2 cellular contexts compared by ENCODE assay signal in the genomic region with DNA sequence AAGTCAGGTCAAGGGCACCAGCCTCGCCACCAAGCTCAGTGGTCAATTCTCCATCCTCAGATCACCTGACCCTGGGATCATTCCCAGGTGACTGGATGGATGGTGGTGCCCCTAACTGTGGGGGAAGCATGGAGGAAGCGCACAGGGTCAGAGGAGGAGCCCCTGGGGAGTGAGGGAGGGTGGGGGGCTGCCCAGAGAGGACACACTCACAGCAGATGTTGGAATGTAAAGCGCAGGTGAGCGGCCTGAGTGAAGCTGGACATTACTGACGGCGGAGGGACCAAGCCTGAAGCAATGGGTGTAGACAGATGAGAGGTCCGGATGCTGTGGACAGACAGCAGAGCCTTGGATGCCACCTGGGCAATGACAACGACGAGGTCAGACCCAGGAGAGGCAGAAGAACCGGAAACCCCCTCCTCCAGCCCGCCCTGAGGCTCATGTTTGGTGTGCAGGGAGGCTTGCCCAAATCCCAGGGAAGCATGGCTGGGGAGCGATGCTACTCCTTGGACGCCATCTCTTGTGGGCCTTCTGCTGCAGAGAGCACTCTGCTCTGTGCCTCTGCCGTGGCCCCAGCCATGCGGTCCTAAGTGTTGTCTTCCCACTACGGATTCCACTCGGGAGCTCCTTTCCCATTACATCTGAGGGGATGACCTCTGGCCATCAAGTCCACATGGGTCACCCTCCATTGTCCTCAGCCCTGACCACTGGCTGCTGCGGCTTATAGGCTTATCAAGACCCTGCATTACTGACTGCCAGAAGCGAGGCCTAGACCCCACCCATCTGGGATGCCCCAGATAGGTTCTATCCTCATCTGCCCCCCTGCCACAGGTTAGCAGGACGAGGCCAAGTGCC.
TF ChIP-seq lines count a peak whose summit lies in the region.

No MANE protein-coding gene starts in this region.

TF ChIP-seq in IMR-90, 13 proteins besides CTCF, POLR2A, EP300 and RAD21:
- TF ChIP-seq RCOR1 (IDR thresholded peaks at IDR 0.05; ENCODE audit: insufficient replicate concordance, low read length) (no peak), SMC3 (IDR thresholded peaks at IDR 0.05; ENCODE audit: low read depth, low read length) (no peak), MXI1 (IDR thresholded peaks at IDR 0.05; ENCODE audit: borderline replicate concordance, low read depth, low read length) (no peak), MAFK (IDR thresholded peaks at IDR 0.05; ENCODE audit: low read depth, low read length) (no peak), NFE2L2 (IDR thresholded peaks at IDR 0.05; ENCODE audit: low read depth, low read length) (no peak), MAZ (IDR thresholded peaks at IDR 0.05; ENCODE audit: borderline replicate concordance, low read depth, low read length) (no peak), CHD1 (IDR thresholded peaks at IDR 0.05; ENCODE audit: low read depth, low read length) (no peak), CEBPB (IDR thresholded peaks at IDR 0.05; ENCODE audit: low read depth, low read length) (no peak), BHLHE40 (IDR thresholded peaks at IDR 0.05; ENCODE audit: low read depth, low read length) (no peak), FOS (IDR thresholded peaks at IDR 0.05; ENCODE audit: low read depth, low read length) (no peak), RFX5 (IDR thresholded peaks at IDR 0.05; ENCODE audit: low read depth, low read length) (no peak)
- TF ChIP-seq, protein P1, sequence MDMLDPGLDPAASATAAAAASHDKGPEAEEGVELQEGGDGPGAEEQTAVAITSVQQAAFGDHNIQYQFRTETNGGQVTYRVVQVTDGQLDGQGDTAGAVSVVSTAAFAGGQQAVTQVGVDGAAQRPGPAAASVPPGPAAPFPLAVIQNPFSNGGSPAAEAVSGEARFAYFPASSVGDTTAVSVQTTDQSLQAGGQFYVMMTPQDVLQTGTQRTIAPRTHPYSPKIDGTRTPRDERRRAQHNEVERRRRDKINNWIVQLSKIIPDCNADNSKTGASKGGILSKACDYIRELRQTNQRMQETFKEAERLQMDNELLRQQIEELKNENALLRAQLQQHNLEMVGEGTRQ (IDR thresholded peaks at IDR 0.05; ENCODE audit: low read depth, low read length): no peak
- TF ChIP-seq, protein P2, sequence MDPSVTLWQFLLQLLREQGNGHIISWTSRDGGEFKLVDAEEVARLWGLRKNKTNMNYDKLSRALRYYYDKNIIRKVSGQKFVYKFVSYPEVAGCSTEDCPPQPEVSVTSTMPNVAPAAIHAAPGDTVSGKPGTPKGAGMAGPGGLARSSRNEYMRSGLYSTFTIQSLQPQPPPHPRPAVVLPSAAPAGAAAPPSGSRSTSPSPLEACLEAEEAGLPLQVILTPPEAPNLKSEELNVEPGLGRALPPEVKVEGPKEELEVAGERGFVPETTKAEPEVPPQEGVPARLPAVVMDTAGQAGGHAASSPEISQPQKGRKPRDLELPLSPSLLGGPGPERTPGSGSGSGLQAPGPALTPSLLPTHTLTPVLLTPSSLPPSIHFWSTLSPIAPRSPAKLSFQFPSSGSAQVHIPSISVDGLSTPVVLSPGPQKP (IDR thresholded peaks at IDR 0.05; ENCODE audit: borderline replicate concordance, low read depth, low read length): no peak

TF ChIP-seq in WTC11, 78 proteins besides CTCF, POLR2A, EP300 and RAD21:
- TF ChIP-seq ZNF121 (CRISPR knock-in tag; IDR thresholded peaks at IDR 0.05) (no peak), NR2C2 (CRISPR knock-in tag; IDR thresholded peaks at IDR 0.05) (no peak), SMAD4 (CRISPR knock-in tag; IDR thresholded peaks at IDR 0.05) (no peak), ZNF232 (CRISPR knock-in tag; IDR thresholded peaks at IDR 0.05) (no peak), NFE2L1 (CRISPR knock-in tag; IDR thresholded peaks at IDR 0.05) (no peak), NR3C1 (CRISPR knock-in tag; conservative IDR thresholded peaks at IDR 0.05; ENCODE audit: low read depth) (no peak), KAT7 (CRISPR knock-in tag; IDR thresholded peaks at IDR 0.05; ENCODE audit: borderline replicate concordance) (no peak), GTF2I (CRISPR knock-in tag; conservative IDR thresholded peaks at IDR 0.05) (no peak)
- TF ChIP-seq, protein P3, sequence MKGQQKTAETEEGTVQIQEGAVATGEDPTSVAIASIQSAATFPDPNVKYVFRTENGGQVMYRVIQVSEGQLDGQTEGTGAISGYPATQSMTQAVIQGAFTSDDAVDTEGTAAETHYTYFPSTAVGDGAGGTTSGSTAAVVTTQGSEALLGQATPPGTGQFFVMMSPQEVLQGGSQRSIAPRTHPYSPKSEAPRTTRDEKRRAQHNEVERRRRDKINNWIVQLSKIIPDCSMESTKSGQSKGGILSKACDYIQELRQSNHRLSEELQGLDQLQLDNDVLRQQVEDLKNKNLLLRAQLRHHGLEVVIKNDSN (CRISPR knock-in tag; IDR thresholded peaks at IDR 0.05): no peak
- TF ChIP-seq, protein P4, sequence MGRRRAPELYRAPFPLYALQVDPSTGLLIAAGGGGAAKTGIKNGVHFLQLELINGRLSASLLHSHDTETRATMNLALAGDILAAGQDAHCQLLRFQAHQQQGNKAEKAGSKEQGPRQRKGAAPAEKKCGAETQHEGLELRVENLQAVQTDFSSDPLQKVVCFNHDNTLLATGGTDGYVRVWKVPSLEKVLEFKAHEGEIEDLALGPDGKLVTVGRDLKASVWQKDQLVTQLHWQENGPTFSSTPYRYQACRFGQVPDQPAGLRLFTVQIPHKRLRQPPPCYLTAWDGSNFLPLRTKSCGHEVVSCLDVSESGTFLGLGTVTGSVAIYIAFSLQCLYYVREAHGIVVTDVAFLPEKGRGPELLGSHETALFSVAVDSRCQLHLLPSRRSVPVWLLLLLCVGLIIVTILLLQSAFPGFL (CRISPR knock-in tag; IDR thresholded peaks at IDR 0.05; ENCODE audit: borderline replicate concordance): no peak
- TF ChIP-seq, protein P5, sequence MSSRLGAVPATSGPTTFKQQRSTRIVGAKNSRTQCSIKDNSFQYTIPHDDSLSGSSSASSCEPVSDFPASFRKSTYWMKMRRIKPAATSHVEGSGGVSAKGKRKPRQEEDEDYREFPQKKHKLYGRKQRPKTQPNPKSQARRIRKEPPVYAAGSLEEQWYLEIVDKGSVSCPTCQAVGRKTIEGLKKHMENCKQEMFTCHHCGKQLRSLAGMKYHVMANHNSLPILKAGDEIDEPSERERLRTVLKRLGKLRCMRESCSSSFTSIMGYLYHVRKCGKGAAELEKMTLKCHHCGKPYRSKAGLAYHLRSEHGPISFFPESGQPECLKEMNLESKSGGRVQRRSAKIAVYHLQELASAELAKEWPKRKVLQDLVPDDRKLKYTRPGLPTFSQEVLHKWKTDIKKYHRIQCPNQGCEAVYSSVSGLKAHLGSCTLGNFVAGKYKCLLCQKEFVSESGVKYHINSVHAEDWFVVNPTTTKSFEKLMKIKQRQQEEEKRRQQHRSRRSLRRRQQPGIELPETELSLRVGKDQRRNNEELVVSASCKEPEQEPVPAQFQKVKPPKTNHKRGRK (CRISPR knock-in tag; IDR thresholded peaks at IDR 0.05; ENCODE audit: borderline replicate concordance): no peak
- TF ChIP-seq, protein P6, sequence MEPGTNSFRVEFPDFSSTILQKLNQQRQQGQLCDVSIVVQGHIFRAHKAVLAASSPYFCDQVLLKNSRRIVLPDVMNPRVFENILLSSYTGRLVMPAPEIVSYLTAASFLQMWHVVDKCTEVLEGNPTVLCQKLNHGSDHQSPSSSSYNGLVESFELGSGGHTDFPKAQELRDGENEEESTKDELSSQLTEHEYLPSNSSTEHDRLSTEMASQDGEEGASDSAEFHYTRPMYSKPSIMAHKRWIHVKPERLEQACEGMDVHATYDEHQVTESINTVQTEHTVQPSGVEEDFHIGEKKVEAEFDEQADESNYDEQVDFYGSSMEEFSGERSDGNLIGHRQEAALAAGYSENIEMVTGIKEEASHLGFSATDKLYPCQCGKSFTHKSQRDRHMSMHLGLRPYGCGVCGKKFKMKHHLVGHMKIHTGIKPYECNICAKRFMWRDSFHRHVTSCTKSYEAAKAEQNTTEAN (CRISPR knock-in tag; IDR thresholded peaks at IDR 0.05): no peak
- TF ChIP-seq, protein P7, sequence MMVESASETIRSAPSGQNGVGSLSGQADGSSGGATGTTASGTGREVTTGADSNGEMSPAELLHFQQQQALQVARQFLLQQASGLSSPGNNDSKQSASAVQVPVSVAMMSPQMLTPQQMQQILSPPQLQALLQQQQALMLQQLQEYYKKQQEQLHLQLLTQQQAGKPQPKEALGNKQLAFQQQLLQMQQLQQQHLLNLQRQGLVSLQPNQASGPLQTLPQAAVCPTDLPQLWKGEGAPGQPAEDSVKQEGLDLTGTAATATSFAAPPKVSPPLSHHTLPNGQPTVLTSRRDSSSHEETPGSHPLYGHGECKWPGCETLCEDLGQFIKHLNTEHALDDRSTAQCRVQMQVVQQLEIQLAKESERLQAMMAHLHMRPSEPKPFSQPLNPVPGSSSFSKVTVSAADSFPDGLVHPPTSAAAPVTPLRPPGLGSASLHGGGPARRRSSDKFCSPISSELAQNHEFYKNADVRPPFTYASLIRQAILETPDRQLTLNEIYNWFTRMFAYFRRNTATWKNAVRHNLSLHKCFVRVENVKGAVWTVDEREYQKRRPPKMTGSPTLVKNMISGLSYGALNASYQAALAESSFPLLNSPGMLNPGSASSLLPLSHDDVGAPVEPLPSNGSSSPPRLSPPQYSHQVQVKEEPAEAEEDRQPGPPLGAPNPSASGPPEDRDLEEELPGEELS (CRISPR knock-in tag; IDR thresholded peaks at IDR 0.05): no peak
